ENCODE assay signal across 28 cellular contexts in genomic region chr7:30760514-30761213, GRCh38. TPM values are rescaled to one million over a fixed set of nuclear protein-coding genes. Genes with fewer than 3 reads are reported as not detected.
DNase-seq lines count a peak whose midpoint lies in the region; ATAC-seq and TF ChIP-seq lines count a peak whose summit lies in the region.
"Had no signal": no experiment of that assay in that cellular context is flagged by ENCODE, and none has a peak within 500 bp of the region (broad histone marks: within the 10 kb centered on the region; RNA-seq: fewer than 3 reads in every experiment).

No MANE protein-coding gene starts in this region.

- H3K9ac ChIP-seq in endodermal cell (ENCODE audit: extremely low read depth, low read length, poor library complexity, severe bottlenecking): no peak overlapping the region
- H3K9ac ChIP-seq: BLaER1 had no signal

- no peaks in the 10 kb centered on the region for H3K36me3 Mint-ChIP-seq in endodermal cell (ENCODE audit: low read depth)
- H3K36me3 Mint-ChIP-seq in activated naive CD4-positive, alpha-beta T cell treated with anti-CD3 and anti-CD28 coated beads, Interleukin-2, amount 10 ng/mL, durations not matched to agents 7 days and 5 days: no peaks in the 10 kb centered on the region
- H3K36me3 Mint-ChIP-seq: activated naive CD4-positive, alpha-beta T cell treated with anti-CD3 and anti-CD28 coated beads, Interleukin-2, amount 50 U/mL, for 72 hours; memory B cell had no signal

- peaks cover 20% of the 10 kb centered on the region for H3K4me1 Mint-ChIP-seq in endodermal cell
- no peaks in the 10 kb centered on the region for H3K4me1 Mint-ChIP-seq in activated naive CD4-positive, alpha-beta T cell treated with anti-CD3 and anti-CD28 coated beads, Interleukin-2, amount 10 ng/mL, durations not matched to agents 7 days and 5 days
- H3K4me1 Mint-ChIP-seq: activated T-helper 17 cell treated with anti-CD3 and anti-CD28 coated beads, Interleukin-2, amount 50 U/mL, for 72 hours; memory B cell had no signal

- DNase-seq in Right ventricle myocardium inferior (ENCODE audit: missing footprints): no peak
- no peak for DNase-seq in left ventricle myocardium superior
- DNase-seq in endodermal cell: no peak
- peak; percentile 22 for DNase-seq in mesenteric fat pad (ENCODE audit: low spot score)
- no peak for DNase-seq in upper lobe of right lung
- no peak for DNase-seq in caudate nucleus (lab: John Stamatoyannopoulos, UW)
- no peak for DNase-seq in A673 (ENCODE audit: low spot score)
- DNase-seq in activated naive CD4-positive, alpha-beta T cell treated with anti-CD3 and anti-CD28 coated beads, Interleukin-2, amount 10 ng/mL, durations not matched to agents 7 days and 5 days: no peak
- DNase-seq: activated CD8-positive, alpha-beta T cell treated with anti-CD3 and anti-CD28 coated beads for 36 hours; glutamatergic neuron; KBM-7; MM.1S; NCI-H2029 treated with DMSO at 0.1 percent for 48 hours; NCI-H345; NCI-H748 treated with DMSO at 0.1 percent for 48 hours; transverse colon had no signal

- H3K27ac Mint-ChIP-seq in endodermal cell: peak overlapping the region; percentile 22
- H3K27ac Mint-ChIP-seq in activated naive CD4-positive, alpha-beta T cell treated with anti-CD3 and anti-CD28 coated beads, Interleukin-2, amount 10 ng/mL, durations not matched to agents 7 days and 5 days: no peak overlapping the region
- H3K27ac Mint-ChIP-seq: activated CD8-positive, alpha-beta T cell treated with anti-CD3 and anti-CD28 coated beads for 36 hours; activated naive CD4-positive, alpha-beta T cell treated with anti-CD3 and anti-CD28 coated beads, Interleukin-2, amount 50 U/mL, for 72 hours; activated T-helper 17 cell treated with anti-CD3 and anti-CD28 coated beads, Interleukin-2, amount 50 U/mL, for 72 hours; memory B cell; progenitor cell of endocrine pancreas; stimulated activated naive CD8-positive, alpha-beta T cell treated with anti-CD3 and anti-CD28 coated beads, Interleukin-15, Interleukin-2, amounts not matched to agents 100 ng/mL and 50 ng/mL, for 24 hours; T-helper 1 cell treated with Interleukin-12 subunit alpha and Interleukin-12 subunit beta and Interleukin-4 antibody, amounts not matched to agents 30 μg/mL and 1 μg/mL, for 36 hours had no signal

- H3K27me3 Mint-ChIP-seq in endodermal cell (ENCODE audit: insufficient read depth): peaks cover 19% of the 10 kb centered on the region
- peaks cover 27% of the 10 kb centered on the region for H3K27me3 Mint-ChIP-seq in activated naive CD4-positive, alpha-beta T cell treated with anti-CD3 and anti-CD28 coated beads, Interleukin-2, amount 10 ng/mL, durations not matched to agents 7 days and 5 days
- H3K27me3 Mint-ChIP-seq: progenitor cell of endocrine pancreas; stimulated activated naive CD8-positive, alpha-beta T cell treated with anti-CD3 and anti-CD28 coated beads, Interleukin-15, Interleukin-2, amounts not matched to agents 100 ng/mL and 50 ng/mL, for 24 hours had no signal

- H3K36me3 ChIP-seq in endodermal cell (ENCODE audit: control insufficient read depth, insufficient read depth, low read length): no peaks in the 10 kb centered on the region
- H3K36me3 ChIP-seq in upper lobe of right lung: no peaks in the 10 kb centered on the region
- H3K36me3 ChIP-seq in A673 (ENCODE audit: insufficient read depth, low read length, poor library complexity, severe bottlenecking): no peaks in the 10 kb centered on the region
- H3K36me3 ChIP-seq: BLaER1, HAP-1, transverse colon had no signal

- intact Hi-C loops in Right ventricle myocardium inferior (cut with DNase I): no loop called here
- intact Hi-C loops in left ventricle myocardium superior (cut with micrococcal nuclease): no loop called here
- intact Hi-C loops in upper lobe of right lung (cut with DNase I): no loop called here
- intact Hi-C loops in A673 (cut with micrococcal nuclease; ENCODE audit: unreplicated experiment): no loop called here

- H3K27ac ChIP-seq in endodermal cell (ENCODE audit: low read depth, low read length): no peak overlapping the region
- H3K27ac ChIP-seq in upper lobe of right lung: peak overlapping the region; percentile 24
- H3K27ac ChIP-seq in caudate nucleus (ENCODE audit: low read depth, low read length): no peak overlapping the region
- H3K27ac ChIP-seq in A673 (ENCODE audit: low read depth, low read length, poor library complexity, severe bottlenecking): no peak overlapping the region
- H3K27ac ChIP-seq: BLaER1, epithelial cell of prostate, transverse colon had no signal

- no TSS peak for BruUV-seq in A673 (replicated peaks; lab: Mats Ljungman, UMichigan)

- 94% methylated on average over 3 of the region's 3 CpGs; no CpG with 5 or more reads in 1 of the 2 experiments for WGBS in endodermal cell (ENCODE audit: insufficient coverage in 1 of 2, insufficient read length in 1 of 2), 2 experiments

- H3K27me3 ChIP-seq in endodermal cell (ENCODE audit: control insufficient read depth, insufficient read depth, low read length, poor library complexity, severe bottlenecking): no peaks in the 10 kb centered on the region
- no peaks in the 10 kb centered on the region for H3K27me3 ChIP-seq in upper lobe of right lung
- H3K27me3 ChIP-seq in A673 (replicated peaks; ENCODE audit: insufficient read depth, low read depth, low read length, poor library complexity): no peaks in the 10 kb centered on the region
- H3K27me3 ChIP-seq: BLaER1, transverse colon had no signal

- TF ChIP-seq CTCF in endodermal cell (conservative IDR thresholded peaks at IDR 0.05) (no peak), upper lobe of right lung (IDR thresholded peaks at IDR 0.05) (no peak), A673 (conservative IDR thresholded peaks at IDR 0.05; ENCODE audit: low read depth, low read length) (no peak)

- CTCF ChIA-PET in A673 (lab: Charles Lee): no interaction called here
- CTCF ChIA-PET in activated naive CD4-positive, alpha-beta T cell treated with anti-CD3 and anti-CD28 coated beads, Interleukin-2, amount 10 ng/mL, durations not matched to agents 7 days and 5 days (lab: Charles Lee): no interaction called here

- H3K4me3 ChIP-seq in endodermal cell (ENCODE audit: low read length) (no peak overlapping the region), upper lobe of right lung (no peak overlapping the region), A673 (ENCODE audit: low read depth, low read length, poor library complexity, severe bottlenecking) (no peak overlapping the region)
- H3K4me3 ChIP-seq: BLaER1, HAP-1, transverse colon had no signal

- no peaks in the 10 kb centered on the region for H3K9me3 Mint-ChIP-seq in endodermal cell
- no peaks in the 10 kb centered on the region for H3K9me3 Mint-ChIP-seq in activated naive CD4-positive, alpha-beta T cell treated with anti-CD3 and anti-CD28 coated beads, Interleukin-2, amount 10 ng/mL, durations not matched to agents 7 days and 5 days
- H3K9me3 Mint-ChIP-seq: activated CD8-positive, alpha-beta T cell treated with anti-CD3 and anti-CD28 coated beads for 36 hours; activated naive CD4-positive, alpha-beta T cell treated with anti-CD3 and anti-CD28 coated beads, Interleukin-2, amount 50 U/mL, for 72 hours; activated T-helper 17 cell treated with anti-CD3 and anti-CD28 coated beads, Interleukin-2, amount 50 U/mL, for 72 hours; memory B cell; stimulated activated naive CD8-positive, alpha-beta T cell treated with anti-CD3 and anti-CD28 coated beads, Interleukin-15, Interleukin-2, amounts not matched to agents 100 ng/mL and 50 ng/mL, for 24 hours; T-helper 1 cell treated with Interleukin-12 subunit alpha and Interleukin-12 subunit beta and Interleukin-4 antibody, amounts not matched to agents 30 μg/mL and 1 μg/mL, for 36 hours had no signal

- ATAC-seq in Right ventricle myocardium inferior (peak; percentile 1), left ventricle myocardium superior (no peak), upper lobe of right lung (no peak)
- ATAC-seq: activated CD8-positive, alpha-beta T cell treated with anti-CD3 and anti-CD28 coated beads for 36 hours; activated naive CD4-positive, alpha-beta T cell treated with anti-CD3 and anti-CD28 coated beads, Interleukin-2, amount 50 U/mL, for 72 hours; activated T-helper 17 cell treated with anti-CD3 and anti-CD28 coated beads, Interleukin-2, amount 50 U/mL, for 72 hours had no signal

- H3K4me1 ChIP-seq in endodermal cell (ENCODE audit: control insufficient read depth, insufficient read depth, low read length): peaks cover 4% of the 10 kb centered on the region
- H3K4me1 ChIP-seq in upper lobe of right lung: peaks cover 56% of the 10 kb centered on the region
- no peaks in the 10 kb centered on the region for H3K4me1 ChIP-seq in A673 (ENCODE audit: insufficient read depth, low read length, poor library complexity, severe bottlenecking)
- H3K4me1 ChIP-seq: HAP-1 had no signal

- no peak overlapping the region for H3K4me3 Mint-ChIP-seq in endodermal cell
- no peak overlapping the region for H3K4me3 Mint-ChIP-seq in activated naive CD4-positive, alpha-beta T cell treated with anti-CD3 and anti-CD28 coated beads, Interleukin-2, amount 10 ng/mL, durations not matched to agents 7 days and 5 days
- H3K4me3 Mint-ChIP-seq: activated CD8-positive, alpha-beta T cell treated with anti-CD3 and anti-CD28 coated beads for 36 hours; activated T-helper 17 cell treated with anti-CD3 and anti-CD28 coated beads, Interleukin-2, amount 50 U/mL, for 72 hours; memory B cell; stimulated activated naive CD8-positive, alpha-beta T cell treated with anti-CD3 and anti-CD28 coated beads, Interleukin-15, Interleukin-2, amounts not matched to agents 100 ng/mL and 50 ng/mL, for 24 hours; T-helper 1 cell treated with Interleukin-12 subunit alpha and Interleukin-12 subunit beta and Interleukin-4 antibody, amounts not matched to agents 30 μg/mL and 1 μg/mL, for 36 hours had no signal

- H3K9me3 ChIP-seq in endodermal cell (ENCODE audit: control insufficient read depth, low read length): no peaks in the 10 kb centered on the region
- no peaks in the 10 kb centered on the region for H3K9me3 ChIP-seq in upper lobe of right lung
- no peaks in the 10 kb centered on the region for H3K9me3 ChIP-seq in A673 (ENCODE audit: low read depth, low read length, poor library complexity, severe bottlenecking)
- H3K9me3 ChIP-seq: HAP-1, transverse colon had no signal

- POLR2A ChIA-PET in A673 (lab: Charles Lee; ENCODE audit: low non-redundant PET): no interaction called here

RNA-seq across cellular contexts. Expression of gene INMT, which starts 8.7 kb away (rescaled TPM):
- total RNA-seq in Right ventricle myocardium inferior: 48.1 TPM
- total RNA-seq in left ventricle myocardium superior: 50.2 TPM
- 1 to 10 TPM; 3.0 to 3.3 TPM for total RNA-seq in endodermal cell
- polyA plus RNA-seq in endodermal cell (2013, experiment 1 of 2): 0.85 TPM
- 1.6 TPM for polyA plus RNA-seq in endodermal cell (2013, experiment 2 of 2)
- total RNA-seq in mesenteric fat pad: 44.0 TPM
- 501 TPM for total RNA-seq in upper lobe of right lung
- total RNA-seq in A673 (2021): 0.11 and 0.17 TPM in 2 replicates
- total RNA-seq: activated CD8-positive, alpha-beta T cell treated with anti-CD3 and anti-CD28 coated beads for 36 hours; HT1080; kidney epithelial cell; SK-MEL-5 had no signal

RNA-seq across cellular contexts. Expression of gene MINDY4, which starts 10.6 kb away (rescaled TPM):
- total RNA-seq in Right ventricle myocardium inferior (3.5 TPM), left ventricle myocardium superior (4.9 TPM), endodermal cell (1 to 10 TPM; 7.2 to 8.1 TPM), mesenteric fat pad (6.8 TPM), upper lobe of right lung (20.1 TPM), A673 (2021) (3.8 and 4.0 TPM in 2 replicates)
- 4.4 TPM for polyA plus RNA-seq in endodermal cell (2013, experiment 1 of 2)
- 4.1 TPM for polyA plus RNA-seq in endodermal cell (2013, experiment 2 of 2)

Comparison
In these comparisons a context has a peak if more than half of its experiments do, and no peak if none do; other contexts are left out.
1. RNA of gene INMT, which starts 8.7 kb away (total RNA-seq): 501 TPM in upper lobe of right lung (single experiment), 50.2 TPM in left ventricle myocardium superior (single experiment), 48.1 TPM in Right ventricle myocardium inferior (single experiment) and 44.0 TPM in mesenteric fat pad (single experiment); 3.0 to 3.3 TPM in endodermal cell and 0.11 to 0.17 TPM in A673; every median in the first group is over 10 times any median in the second.